ENCODE assay signal across 8 cellular contexts in genomic region chr12:48542300-48542928, GRCh38. TPM values are rescaled to one million over a fixed set of nuclear protein-coding genes. Genes with fewer than 3 reads are reported as not detected.
DNase-seq lines count a peak whose midpoint lies in the region; ATAC-seq and FAIRE-seq lines count a peak whose summit lies in the region.

No MANE protein-coding gene starts in this region.

- no peak overlapping the region for H3K27ac Mint-ChIP-seq in activated CD8-positive, alpha-beta memory T cell treated with anti-CD3 and anti-CD28 coated beads, Interleukin-2, amount 10 ng/mL, durations not matched to agents 7 days and 5 days

- peaks cover 5% of the 10 kb centered on the region for H3K4me1 Mint-ChIP-seq in activated CD8-positive, alpha-beta memory T cell treated with anti-CD3 and anti-CD28 coated beads, Interleukin-2, amount 10 ng/mL, durations not matched to agents 7 days and 5 days

- H3K27me3 ChIP-seq in trophoblast cell (ENCODE audit: insufficient read depth, low read length) = no peaks in the 10 kb centered on the region

- no peak overlapping the region for H3K23ac ChIP-seq in trophoblast cell (ENCODE audit: low read length)

- DNase-seq in activated gamma-delta T cell treated with Interleukin-2 at 50 U/mL for 16 hours (peak; percentile 16), activated gamma-delta T cell (lab: John Stamatoyannopoulos, UW) (no peak), NCI-H187 treated with DMSO at 0.1 percent for 48 hours (lab: John Stamatoyannopoulos, UW) (peak; percentile 26), glomerular endothelial cell (ENCODE audit: extremely low read depth, low read depth, low spot score) (peak; percentile 5), trophoblast cell (no peak), urothelium cell line (ENCODE audit: low spot score) (no peak)
- DNase-seq in activated CD8-positive, alpha-beta memory T cell treated with anti-CD3 and anti-CD28 coated beads, Interleukin-2, amount 10 ng/mL, durations not matched to agents 7 days and 5 days = peak; percentile 60
- DNase-seq in stimulated activated CD4-positive, alpha-beta T cell treated with anti-CD3 and anti-CD28 coated beads, Interleukin-1b, Interleukin-23, amount 100 ng/mL, for 48 hours = peak; percentile 49

- H4K91ac ChIP-seq in trophoblast cell (ENCODE audit: low read depth, low read length) = no peak overlapping the region

- no peak overlapping the region for H3K27ac ChIP-seq in trophoblast cell (ENCODE audit: low read depth, low read length)

- no peak for FAIRE-seq in urothelium cell line (lab: Jason Lieb, UNC)

- H4K12ac ChIP-seq in trophoblast cell (ENCODE audit: low read depth, low read length) = no peak overlapping the region

- no peak overlapping the region for H2AFZ ChIP-seq in trophoblast cell (ENCODE audit: insufficient read depth, low read length, poor library complexity)

- H3K9ac ChIP-seq in trophoblast cell (ENCODE audit: low read length) = no peak overlapping the region

- H3K18ac ChIP-seq in trophoblast cell (ENCODE audit: low read length) = no peak overlapping the region

- no peak overlapping the region for H2BK12ac ChIP-seq in trophoblast cell (ENCODE audit: low read length)

- no peaks in the 10 kb centered on the region for H3K79me1 ChIP-seq in trophoblast cell (ENCODE audit: low read length)

- no CpG with 5 or more reads among the region's 8 CpGs for WGBS in trophoblast cell (ENCODE audit: extremely low coverage, insufficient coverage, insufficient read length)

- no peaks in the 10 kb centered on the region for H3K36me3 ChIP-seq in trophoblast cell (ENCODE audit: control insufficient read depth in 1 of 2, insufficient read depth in 2 of 2, low read length in 2 of 2)

- H2BK5ac ChIP-seq in trophoblast cell (ENCODE audit: low read depth, low read length, poor library complexity) = no peak overlapping the region

- H3K4me3 ChIP-seq in trophoblast cell (ENCODE audit: low read depth, low read length) = no peak overlapping the region

- H2BK120ac ChIP-seq in trophoblast cell (ENCODE audit: insufficient read depth, low read length, poor library complexity) = no peak overlapping the region

- no peaks in the 10 kb centered on the region for H3K36me3 Mint-ChIP-seq in activated CD8-positive, alpha-beta memory T cell treated with anti-CD3 and anti-CD28 coated beads, Interleukin-2, amount 10 ng/mL, durations not matched to agents 7 days and 5 days

- no peaks in the 10 kb centered on the region for H3K9me3 Mint-ChIP-seq in activated CD8-positive, alpha-beta memory T cell treated with anti-CD3 and anti-CD28 coated beads, Interleukin-2, amount 10 ng/mL, durations not matched to agents 7 days and 5 days (ENCODE audit: low read depth)

- peaks cover 12% of the 10 kb centered on the region for H3K27me3 Mint-ChIP-seq in activated CD8-positive, alpha-beta memory T cell treated with anti-CD3 and anti-CD28 coated beads, Interleukin-2, amount 10 ng/mL, durations not matched to agents 7 days and 5 days

- no peak for ATAC-seq in activated CD8-positive, alpha-beta memory T cell treated with anti-CD3 and anti-CD28 coated beads, Interleukin-2, amount 10 ng/mL, durations not matched to agents 7 days and 5 days

- CTCF ChIA-PET in activated CD8-positive, alpha-beta memory T cell treated with anti-CD3 and anti-CD28 coated beads, Interleukin-2, amount 10 ng/mL, durations not matched to agents 7 days and 5 days (lab: Charles Lee) = interaction anchor here (0.6 to 7.0 kb wide), 9 partner anchors 12 to 254 kb away, joined by 3 to 81 read pairs (median 3); no protein-coding TSS in a partner anchor

- no peak overlapping the region for H3K4me3 Mint-ChIP-seq in activated CD8-positive, alpha-beta memory T cell treated with anti-CD3 and anti-CD28 coated beads, Interleukin-2, amount 10 ng/mL, durations not matched to agents 7 days and 5 days

- no peak overlapping the region for H4K8ac ChIP-seq in trophoblast cell (ENCODE audit: low read depth, low read length)

- H2AK5ac ChIP-seq in trophoblast cell (ENCODE audit: low read length) = no peak overlapping the region

- H3K9me3 ChIP-seq in trophoblast cell (ENCODE audit: insufficient read depth, low read depth, low read length) = peaks cover 2% of the 10 kb centered on the region

- H3K79me2 ChIP-seq in trophoblast cell (ENCODE audit: control insufficient read depth, insufficient read depth, low read length, poor library complexity) = no peaks in the 10 kb centered on the region

- no peak overlapping the region for H3K4me2 ChIP-seq in trophoblast cell (ENCODE audit: low read length)

- no peak overlapping the region for H3K14ac ChIP-seq in trophoblast cell (ENCODE audit: low read length)

- no peak overlapping the region for H3K4ac ChIP-seq in trophoblast cell (ENCODE audit: low read depth, low read length)

- H3K4me1 ChIP-seq in trophoblast cell (ENCODE audit: control insufficient read depth in 1 of 2, insufficient read depth in 2 of 2, low read length in 2 of 2) = no peaks in the 10 kb centered on the region

RNA-seq across cellular contexts. Expression of gene OR8S1, which starts 17.0 kb away (rescaled TPM):
- not detected for total RNA-seq in activated CD8-positive, alpha-beta memory T cell treated with anti-CD3 and anti-CD28 coated beads, Interleukin-2, amount 10 ng/mL, durations not matched to agents 7 days and 5 days
- total RNA-seq in glomerular endothelial cell = not detected in 2 replicates
- polyA plus RNA-seq in trophoblast cell (2013) = not detected in 2 replicates

RNA-seq across cellular contexts. Expression of gene LALBA, which starts 27.4 kb away (rescaled TPM):
- not detected for total RNA-seq in activated CD8-positive, alpha-beta memory T cell treated with anti-CD3 and anti-CD28 coated beads, Interleukin-2, amount 10 ng/mL, durations not matched to agents 7 days and 5 days
- total RNA-seq in glomerular endothelial cell = not detected in 2 replicates
- polyA plus RNA-seq in trophoblast cell (2013) = not detected in 2 replicates

Comparison
In these comparisons a context has a peak if more than half of its experiments do, and no peak if none do; other contexts are left out.
1. DNase-seq: peak in activated gamma-delta T cell treated with Interleukin-2 at 50 U/mL for 16 hours (single experiment), NCI-H187 treated with DMSO at 0.1 percent for 48 hours (single experiment), activated CD8-positive, alpha-beta memory T cell treated with anti-CD3 and anti-CD28 coated beads, Interleukin-2, amount 10 ng/mL, durations not matched to agents 7 days and 5 days (single experiment), glomerular endothelial cell (single experiment) and stimulated activated CD4-positive, alpha-beta T cell treated with anti-CD3 and anti-CD28 coated beads, Interleukin-1b, Interleukin-23, amount 100 ng/mL, for 48 hours (single experiment); none in activated gamma-delta T cell (single experiment), trophoblast cell (0 of 2) and urothelium cell line (single experiment).